Comparison of ENCODE assay signal across 19 cellular contexts in genomic region chr17:74439691-74440567, GRCh38. TPM values are rescaled to one million over a fixed set of nuclear protein-coding genes. Genes with fewer than 3 reads are reported as not detected.
"Had no signal": no experiment of that assay in that cellular context is flagged by ENCODE, and none has a peak within 500 bp of the region (broad histone marks: within the 10 kb centered on the region; RNA-seq: fewer than 3 reads in every experiment).

No MANE protein-coding gene starts in this region.

- H3K27ac Mint-ChIP-seq: activated CD4-positive, alpha-beta memory T cell treated with anti-CD3 and anti-CD28 coated beads for 36 hours; activated CD8-positive, alpha-beta memory T cell treated with anti-CD3 and anti-CD28 coated beads, Interleukin-2, amount 10 ng/mL, durations not matched to agents 7 days and 5 days; activated naive CD8-positive, alpha-beta T cell treated with anti-CD3 and anti-CD28 coated beads, Interleukin-2, amount 10 ng/mL, durations not matched to agents 7 days and 5 days; brain; natural killer cell; T-cell; WTC11 had no signal

- H3K27ac ChIP-seq: epithelial cell of prostate, right atrium auricular region, skin epidermis had no signal

- H3K4me1 Mint-ChIP-seq: activated naive CD8-positive, alpha-beta T cell treated with anti-CD3 and anti-CD28 coated beads, Interleukin-2, amount 10 ng/mL, durations not matched to agents 7 days and 5 days had no signal

- ATAC-seq: activated CD8-positive, alpha-beta memory T cell treated with anti-CD3 and anti-CD28 coated beads, Interleukin-2, amount 10 ng/mL, durations not matched to agents 7 days and 5 days; natural killer cell; T-cell; WTC11 had no signal

- DNase-seq: activated CD4-positive, alpha-beta memory T cell treated with anti-CD3 and anti-CD28 coated beads for 36 hours; activated CD4-positive, alpha-beta T cell treated with anti-CD3 and anti-CD28 coated beads for 4 hours; activated CD8-positive, alpha-beta memory T cell treated with anti-CD3 and anti-CD28 coated beads, Interleukin-2, amount 10 ng/mL, durations not matched to agents 7 days and 5 days; activated naive CD8-positive, alpha-beta T cell treated with anti-CD3 and anti-CD28 coated beads, Interleukin-2, amount 10 ng/mL, durations not matched to agents 7 days and 5 days; caudate nucleus; dorsolateral prefrontal cortex; foreskin fibroblast; glutamatergic neuron; hypothalamus; natural killer cell; nucleus accumbens; stimulated activated CD4-positive, alpha-beta T cell treated with anti-CD3 and anti-CD28 coated beads, Interleukin-15, amount 100 ng/mL, for 24 hours; stimulated activated CD4-positive, alpha-beta T cell treated with anti-CD3 and anti-CD28 coated beads, Interleukin-2, amount 100 ng/mL, for 48 hours; T-cell had no signal

- H3K4me3 ChIP-seq: dorsolateral prefrontal cortex, right atrium auricular region, skin epidermis had no signal

- H3K4me3 Mint-ChIP-seq: activated CD4-positive, alpha-beta memory T cell treated with anti-CD3 and anti-CD28 coated beads for 36 hours; activated CD8-positive, alpha-beta memory T cell treated with anti-CD3 and anti-CD28 coated beads, Interleukin-2, amount 10 ng/mL, durations not matched to agents 7 days and 5 days; activated naive CD8-positive, alpha-beta T cell treated with anti-CD3 and anti-CD28 coated beads, Interleukin-2, amount 10 ng/mL, durations not matched to agents 7 days and 5 days; brain; natural killer cell; T-cell; WTC11 had no signal

- H3K36me3 Mint-ChIP-seq: activated CD8-positive, alpha-beta memory T cell treated with anti-CD3 and anti-CD28 coated beads, Interleukin-2, amount 10 ng/mL, durations not matched to agents 7 days and 5 days; activated naive CD8-positive, alpha-beta T cell treated with anti-CD3 and anti-CD28 coated beads, Interleukin-2, amount 10 ng/mL, durations not matched to agents 7 days and 5 days; natural killer cell; T-cell had no signal

- H3K27me3 ChIP-seq: dorsolateral prefrontal cortex, right atrium auricular region had no signal

RNA-seq across cellular contexts. Expression of gene GPRC5C, which starts 8.0 kb away (rescaled TPM):
- total RNA-seq: activated CD8-positive, alpha-beta memory T cell treated with anti-CD3 and anti-CD28 coated beads, Interleukin-2, amount 10 ng/mL, durations not matched to agents 7 days and 5 days; activated naive CD8-positive, alpha-beta T cell treated with anti-CD3 and anti-CD28 coated beads, Interleukin-2, amount 10 ng/mL, durations not matched to agents 7 days and 5 days had no signal
